ENCODE assay signal across 8 cellular contexts in genomic region chr19:38374332-38375097, GRCh38. TPM values are rescaled to one million over a fixed set of nuclear protein-coding genes. Genes with fewer than 3 reads are reported as not detected.
A peak's percentile ranks its signal among the peaks of the same experiment; 100 is the strongest.
DNase-seq lines count a peak whose midpoint lies in the region; ATAC-seq, FAIRE-seq and TF ChIP-seq lines count a peak whose summit lies in the region.

Gene PSMD8 (plus strand): TSS chr19:38374571. CDS start chr19:38374602, 31 bp downstream.

- TF ChIP-seq CTCF in WI38 (IDR thresholded peaks at IDR 0.05; ENCODE audit: low read depth, low read length) (no peak), bronchial epithelial cell (IDR thresholded peaks at IDR 0.05; ENCODE audit: insufficient read depth, low read length, severe bottlenecking) (peak; percentile 41)

- WGBS in small intestine, 3 donors, result 0% methylated on average over 65 of the region's 65 CpGs

- no peaks in the 10 kb centered on the region for H3K27me3 ChIP-seq in bronchial epithelial cell (ENCODE audit: control insufficient read depth, insufficient read depth, low read length)
- no peaks in the 10 kb centered on the region for H3K27me3 ChIP-seq in small intestine (ENCODE audit: control insufficient read depth in 2 of 2, insufficient read depth in 2 of 2, low read length in 2 of 2)

- DNase-seq in AG08396 (ENCODE audit: low spot score) (peak; percentile 99), NCI-H2227 treated with DMSO at 0.1 percent for 48 hours (lab: John Stamatoyannopoulos, UW) (peak; percentile 100), bronchial epithelial cell (ENCODE audit: low read depth) (peak; percentile 98), iPS-NIHi11 (ENCODE audit: low spot score) (peak; percentile 98), small intestine (peak; percentile 100)

- H3K4me1 ChIP-seq in small intestine (ENCODE audit: control insufficient read depth in 2 of 2, insufficient read depth in 1 of 2, low read depth in 1 of 2, low read length in 1 of 2), result peaks cover 0 to 5% of the 10 kb centered on the region in 2 donors

- peaks cover 14% of the 10 kb centered on the region for H3K36me3 ChIP-seq in bronchial epithelial cell (ENCODE audit: control insufficient read depth, insufficient read depth, low read length)
- H3K36me3 ChIP-seq in small intestine (ENCODE audit: control insufficient read depth in 2 of 2, insufficient read depth in 2 of 2, low read length in 2 of 2), result peaks cover 3 to 5% of the 10 kb centered on the region in 2 donors

- H3K4me3 ChIP-seq in WI38 (ENCODE audit: low read depth, low read length) (peak within 1 kb of the TSS; percentile 93), bronchial epithelial cell (ENCODE audit: low read depth, low read length) (peak within 1 kb of the TSS; percentile 84), small intestine (ENCODE audit: low read depth in 1 of 2, low read length in 2 of 2) (peak within 1 kb of the TSS; percentile 86 to 90)

- peak within 1 kb of the TSS; percentile 86 to 90 for H3K27ac ChIP-seq in small intestine (ENCODE audit: low read depth in 1 of 2, low read length in 1 of 2)

- ATAC-seq in GM18907 (IDR thresholded peaks at IDR 0.05; ENCODE audit: unreplicated experiment) (peak; percentile 94), HG03159 (IDR thresholded peaks at IDR 0.05; ENCODE audit: unreplicated experiment) (peak; percentile 95)

- FAIRE-seq in bronchial epithelial cell (lab: Jason Lieb, UNC), result no peak
- no peak for FAIRE-seq in small intestine (lab: Jason Lieb, UNC)

- no peaks in the 10 kb centered on the region for H3K9me3 ChIP-seq in small intestine (ENCODE audit: control insufficient read depth, low read depth)

RNA-seq across cellular contexts. Expression of gene PSMD8, which starts in this region (rescaled TPM):
- total RNA-seq in bronchial epithelial cell, result 209 and 260 TPM in 2 replicates
- polyA plus RNA-seq in small intestine, result 100 to 1,000 TPM; 147 to 182 (median 149) TPM

Comparison
In these comparisons a context has a peak if more than half of its experiments do, and no peak if none do; other contexts are left out.
1. Peak in every context shown above with its lines: DNase-seq, ATAC-seq, H3K4me3 ChIP-seq and H3K27ac ChIP-seq.